In genomic region chr10:117374506-117375359, GRCh38 we compare ENCODE assay signal across 8 cellular contexts. TPM values are rescaled to one million over a fixed set of nuclear protein-coding genes. Genes with fewer than 3 reads are reported as not detected.
A peak's percentile ranks its signal among the peaks of the same experiment; 100 is the strongest.
DNase-seq lines count a peak whose midpoint lies in the region; ATAC-seq and FAIRE-seq lines count a peak whose summit lies in the region.

No MANE protein-coding gene starts in this region.

- ATAC-seq in GM18861 (IDR thresholded peaks at IDR 0.05; ENCODE audit: unreplicated experiment): peak; percentile 29
- peak; percentile 26 for ATAC-seq in HG02981 (IDR thresholded peaks at IDR 0.05; ENCODE audit: unreplicated experiment)
- ATAC-seq in left ventricle myocardium superior: peak; percentile 41

- FAIRE-seq in RCC 7860 (lab: Jason Lieb, UNC): no peak

- peak; percentile 17 for DNase-seq in AG20443 (ENCODE audit: low spot score)
- DNase-seq in RCC 7860 (ENCODE audit: low spot score): peak; percentile 42
- DNase-seq in anterior cingulate cortex (lab: John Stamatoyannopoulos, UW): peak in 34 of 58 donors; percentile 14 to 79 (median 53)
- DNase-seq in left ventricle myocardium superior: peak; percentile 60
- DNase-seq in pons (ENCODE audit: low spot score): peak; percentile 26
- no peak for DNase-seq in AG08395 (ENCODE audit: low spot score)

- intact Hi-C loops in left ventricle myocardium superior (cut with micrococcal nuclease): no loop called here

RNA-seq across cellular contexts. Expression of gene PDZD8, which starts 0.5 kb away (rescaled TPM):
- total RNA-seq in left ventricle myocardium superior: 18.7 TPM
